Comparison of ENCODE assay signal across 24 cellular contexts in the genomic region with DNA sequence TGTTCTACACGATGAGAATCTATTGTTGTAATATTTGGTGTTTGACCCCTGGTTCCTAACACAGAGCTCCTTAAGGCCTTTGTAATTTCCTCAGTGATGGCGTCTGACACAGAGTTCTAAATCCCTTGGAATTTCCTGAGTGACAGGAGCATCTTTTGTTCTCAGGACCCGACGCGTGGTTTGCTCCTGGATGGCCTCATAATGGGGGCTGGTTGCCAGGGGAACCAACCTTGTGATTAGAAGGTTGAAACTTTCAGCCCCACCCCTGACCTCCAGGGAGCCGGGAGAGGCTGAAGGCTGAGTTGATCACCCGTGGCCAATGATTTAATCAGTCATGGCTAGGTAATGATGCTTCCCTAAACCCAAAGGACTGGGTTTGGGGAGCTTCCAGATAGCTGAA. TPM values are rescaled to one million over a fixed set of nuclear protein-coding genes. Genes with fewer than 3 reads are reported as not detected.
DNase-seq lines count a peak whose midpoint lies in the region; FAIRE-seq and TF ChIP-seq lines count a peak whose summit lies in the region.
"Had no signal": no experiment of that assay in that cellular context is flagged by ENCODE, and none has a peak within 500 bp of the region (broad histone marks: within the 10 kb centered on the region; RNA-seq: fewer than 3 reads in every experiment).

No MANE protein-coding gene starts in this region.

- H3K9me3 Mint-ChIP-seq in endothelial cell (ENCODE audit: unreplicated experiment) = no peaks in the 10 kb centered on the region
- no peaks in the 10 kb centered on the region for H3K9me3 Mint-ChIP-seq in nephron progenitor cell
- H3K9me3 Mint-ChIP-seq: activated CD4-positive, alpha-beta memory T cell treated with anti-CD3 and anti-CD28 coated beads, Interleukin-2, amount 10 ng/mL, durations not matched to agents 7 days and 5 days; activated naive CD8-positive, alpha-beta T cell treated with anti-CD3 and anti-CD28 coated beads for 36 hours; activated T-helper 2 cell treated with anti-CD3 and anti-CD28 coated beads, Interferon-gamma antibody, Interleukin-2, Interleukin-4, amounts not matched to agents 10 μg/mL and 5 μg/mL and 100 μg/mL, durations not matched to agents 14 hours and 24 hours and 36 hours; nephron; T-cell had no signal

- H3K27me3 ChIP-seq in H7 (ENCODE audit: control insufficient read depth, insufficient read depth, low read length) (no peaks in the 10 kb centered on the region), WERI-Rb-1 (ENCODE audit: insufficient read depth, low read depth, severe bottlenecking) (no peaks in the 10 kb centered on the region), sigmoid colon (peaks cover 0 to 6% (median 0%) of the 10 kb centered on the region in 3 donors)
- H3K27me3 ChIP-seq: ascending aorta had no signal

- POLR2A ChIA-PET in HEK293T (lab: Yijun Ruan, JAX) = interaction anchor here (1.3 kb wide), 1 partner anchor 20 kb away, joined by 4 read pairs; no protein-coding TSS in a partner anchor

- intact Hi-C loops in sigmoid colon (cut with DNase I) = no loop called here

- WGBS in sigmoid colon, 2 donors = 39 to 57% methylated on average over 7 of the region's 7 CpGs

- H3K4me1 Mint-ChIP-seq in endothelial cell (ENCODE audit: unreplicated experiment) = peaks cover 40% of the 10 kb centered on the region
- peaks cover 29% of the 10 kb centered on the region for H3K4me1 Mint-ChIP-seq in nephron progenitor cell
- H3K4me1 Mint-ChIP-seq: activated CD4-positive, alpha-beta memory T cell treated with anti-CD3 and anti-CD28 coated beads, Interleukin-2, amount 10 ng/mL, durations not matched to agents 7 days and 5 days; activated naive CD8-positive, alpha-beta T cell treated with anti-CD3 and anti-CD28 coated beads for 36 hours; CD14-positive monocyte; nephron; T-cell had no signal

- CTCF ChIA-PET in HEK293T (lab: Yijun Ruan, JAX) = no interaction called here

- no peak for TF ChIP-seq POLR2A in sigmoid colon (IDR thresholded peaks at IDR 0.05)

- H3K27me3 Mint-ChIP-seq in endothelial cell (ENCODE audit: unreplicated experiment) (peaks cover 5% of the 10 kb centered on the region), nephron progenitor cell (ENCODE audit: low read depth, poor library complexity) (peaks cover 15% of the 10 kb centered on the region)

- H3K27ac Mint-ChIP-seq in endothelial cell (ENCODE audit: unreplicated experiment) = peak overlapping the region; percentile 98
- H3K27ac Mint-ChIP-seq in nephron progenitor cell = no peak overlapping the region
- H3K27ac Mint-ChIP-seq: activated CD4-positive, alpha-beta memory T cell treated with anti-CD3 and anti-CD28 coated beads, Interleukin-2, amount 10 ng/mL, durations not matched to agents 7 days and 5 days; activated naive CD8-positive, alpha-beta T cell treated with anti-CD3 and anti-CD28 coated beads for 36 hours; activated T-helper 2 cell treated with anti-CD3 and anti-CD28 coated beads, Interferon-gamma antibody, Interleukin-2, Interleukin-4, amounts not matched to agents 10 μg/mL and 5 μg/mL and 100 μg/mL, durations not matched to agents 14 hours and 24 hours and 36 hours; CD14-positive monocyte; nephron; T-cell had no signal

- no peaks in the 10 kb centered on the region for H3K4me1 ChIP-seq in sigmoid colon
- H3K4me1 ChIP-seq: ascending aorta had no signal

- H3K36me3 Mint-ChIP-seq in endothelial cell (ENCODE audit: low read depth, unreplicated experiment) (no peaks in the 10 kb centered on the region), nephron progenitor cell (ENCODE audit: low read depth) (no peaks in the 10 kb centered on the region)
- H3K36me3 Mint-ChIP-seq: activated naive CD8-positive, alpha-beta T cell treated with anti-CD3 and anti-CD28 coated beads for 36 hours; CD14-positive monocyte; T-cell had no signal

- H3K4me3 Mint-ChIP-seq in endothelial cell (ENCODE audit: unreplicated experiment) (peak overlapping the region; percentile 59), nephron progenitor cell (no peak overlapping the region)
- H3K4me3 Mint-ChIP-seq: activated CD4-positive, alpha-beta memory T cell treated with anti-CD3 and anti-CD28 coated beads, Interleukin-2, amount 10 ng/mL, durations not matched to agents 7 days and 5 days; activated naive CD8-positive, alpha-beta T cell treated with anti-CD3 and anti-CD28 coated beads for 36 hours; CD14-positive monocyte; nephron; T-cell had no signal

- H3K36me3 ChIP-seq in H7 (replicated peaks; ENCODE audit: control insufficient read depth, insufficient read depth, low read length) = no peaks in the 10 kb centered on the region
- no peaks in the 10 kb centered on the region for H3K36me3 ChIP-seq in WERI-Rb-1
- H3K36me3 ChIP-seq in sigmoid colon = no peaks in the 10 kb centered on the region
- H3K36me3 ChIP-seq: ascending aorta, transverse colon had no signal

- peak; percentile 21 for DNase-seq in H7
- peak; percentile 7 for DNase-seq in RCC 7860 (ENCODE audit: low spot score)
- peak; percentile 69 for DNase-seq in endothelial cell (ENCODE audit: low spot score)
- DNase-seq in nephron progenitor cell = peak; percentile 56
- no peak for DNase-seq in HEK293T (ENCODE audit: extremely low spot score)
- no peak for DNase-seq in WERI-Rb-1
- no peak for DNase-seq in sigmoid colon
- DNase-seq in activated naive CD4-positive, alpha-beta T cell (lab: John Stamatoyannopoulos, UW) = no peak
- DNase-seq: activated CD4-positive, alpha-beta memory T cell treated with anti-CD3 and anti-CD28 coated beads, Interleukin-2, amount 10 ng/mL, durations not matched to agents 7 days and 5 days; activated CD4-positive, CD25-positive, alpha-beta regulatory T cell treated with anti-CD3 and anti-CD28 coated beads, Interleukin-2, amount 50 U/mL, for 72 hours; activated naive CD8-positive, alpha-beta T cell treated with anti-CD3 and anti-CD28 coated beads for 36 hours; caudate nucleus; EL; NCI-H2029; PC-9; posterior cingulate gyrus; SHP77 treated with DMSO at 0.1 percent for 48 hours; T-cell; transverse colon had no signal

- H3K9me3 ChIP-seq in WERI-Rb-1 (ENCODE audit: severe bottlenecking) = no peaks in the 10 kb centered on the region
- no peaks in the 10 kb centered on the region for H3K9me3 ChIP-seq in sigmoid colon
- H3K9me3 ChIP-seq: ascending aorta, transverse colon had no signal

- H3K4me3 ChIP-seq in H7 (ENCODE audit: insufficient read depth, low read depth, low read length) (no peak overlapping the region), WERI-Rb-1 (ENCODE audit: low read depth, low read length) (no peak overlapping the region), sigmoid colon (no peak overlapping the region)
- H3K4me3 ChIP-seq: ascending aorta, PC-9, transverse colon had no signal

- TF ChIP-seq CTCF in endothelial cell (IDR thresholded peaks at IDR 0.05; ENCODE audit: unreplicated experiment) = no peak
- no peak for TF ChIP-seq CTCF in nephron progenitor cell (IDR thresholded peaks at IDR 0.05)
- no peak for TF ChIP-seq CTCF in WERI-Rb-1 (IDR thresholded peaks at IDR 0.05; ENCODE audit: low read depth, low read length)
- no peak for TF ChIP-seq CTCF in sigmoid colon (IDR thresholded peaks at IDR 0.05)

- no peak for FAIRE-seq in RCC 7860 (lab: Jason Lieb, UNC)
- FAIRE-seq: GM19239 had no signal

- TF ChIP-seq EP300 in sigmoid colon (IDR thresholded peaks at IDR 0.05) = no peak

- H3K27ac ChIP-seq in WERI-Rb-1 = no peak overlapping the region
- H3K27ac ChIP-seq in sigmoid colon = no peak overlapping the region
- H3K27ac ChIP-seq: ascending aorta, PC-9, transverse colon had no signal

TF ChIP-seq in HEK293T, 16 proteins besides CTCF, POLR2A, EP300 and RAD21:
- TF ChIP-seq LEF1 (IDR thresholded peaks at IDR 0.05; ENCODE audit: borderline replicate concordance) = no peak
- no peak for TF ChIP-seq L3MBTL2 (conservative IDR thresholded peaks at IDR 0.05)
- TF ChIP-seq BHLHE40 (IDR thresholded peaks at IDR 0.05; ENCODE audit: borderline replicate concordance) = no peak
- TF ChIP-seq, protein P1, sequence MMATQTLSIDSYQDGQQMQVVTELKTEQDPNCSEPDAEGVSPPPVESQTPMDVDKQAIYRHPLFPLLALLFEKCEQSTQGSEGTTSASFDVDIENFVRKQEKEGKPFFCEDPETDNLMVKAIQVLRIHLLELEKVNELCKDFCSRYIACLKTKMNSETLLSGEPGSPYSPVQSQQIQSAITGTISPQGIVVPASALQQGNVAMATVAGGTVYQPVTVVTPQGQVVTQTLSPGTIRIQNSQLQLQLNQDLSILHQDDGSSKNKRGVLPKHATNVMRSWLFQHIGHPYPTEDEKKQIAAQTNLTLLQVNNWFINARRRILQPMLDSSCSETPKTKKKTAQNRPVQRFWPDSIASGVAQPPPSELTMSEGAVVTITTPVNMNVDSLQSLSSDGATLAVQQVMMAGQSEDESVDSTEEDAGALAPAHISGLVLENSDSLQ (IDR thresholded peaks at IDR 0.05) = no peak
- TF ChIP-seq ARNT (IDR thresholded peaks at IDR 0.05) = no peak
- no peak for TF ChIP-seq ZNF384 (IDR thresholded peaks at IDR 0.05)
- no peak for TF ChIP-seq FOXM1 (IDR thresholded peaks at IDR 0.05; ENCODE audit: borderline replicate concordance)
- no peak for TF ChIP-seq FOXA1 (IDR thresholded peaks at IDR 0.05)
- TF ChIP-seq TARDBP (IDR thresholded peaks at IDR 0.05) = no peak
- no peak for TF ChIP-seq SUZ12 (IDR thresholded peaks at IDR 0.05)
- no peak for TF ChIP-seq FOXK2 (IDR thresholded peaks at IDR 0.05)
- TF ChIP-seq NFRKB (IDR thresholded peaks at IDR 0.05) = no peak
- no peak for TF ChIP-seq CTBP1 (IDR thresholded peaks at IDR 0.05; ENCODE audit: borderline replicate concordance)
- no peak for TF ChIP-seq SP1 (IDR thresholded peaks at IDR 0.05)
- TF ChIP-seq HDGF (IDR thresholded peaks at IDR 0.05; ENCODE audit: borderline replicate concordance) = no peak
- no peak for TF ChIP-seq ELF4 (IDR thresholded peaks at IDR 0.05)

RNA-seq across cellular contexts. Expression of gene ZNF133, which starts 20.5 kb away (rescaled TPM):
- total RNA-seq in H7 (2014; rRNA removed; shearing (Covaris generic)) = 25.5 and 29.0 TPM in 2 replicates
- total RNA-seq in endothelial cell (ENCODE audit: unreplicated experiment) (14.1 TPM), sigmoid colon (10 to 100 TPM; 16.2 to 20.3 (median 18.4) TPM)
- 1 to 10 TPM; 4.8 to 7.3 (median 6.0) TPM for polyA plus RNA-seq in sigmoid colon

Comparison
In these comparisons a context has a peak if more than half of its experiments do, and no peak if none do; other contexts are left out.
1. DNase-seq: peak in H7 (single experiment), RCC 7860 (single experiment), endothelial cell (single experiment) and nephron progenitor cell (single experiment); none in HEK293T (single experiment), WERI-Rb-1 (single experiment), sigmoid colon (single experiment) and activated naive CD4-positive, alpha-beta T cell (0 of 4).